Comparison of ENCODE assay signal across 8 cellular contexts in genomic region chr18:50401888-50402287, GRCh38. TPM values are rescaled to one million over a fixed set of nuclear protein-coding genes. Genes with fewer than 3 reads are reported as not detected.
A peak's percentile ranks its signal among the peaks of the same experiment; 100 is the strongest.
DNase-seq lines count a peak whose midpoint lies in the region; ATAC-seq and TF ChIP-seq lines count a peak whose summit lies in the region.

No MANE protein-coding gene starts in this region.

- ATAC-seq in foreskin keratinocyte (peak; percentile 93), HG03135 (IDR thresholded peaks at IDR 0.05; ENCODE audit: unreplicated experiment) (no peak), HG03460 (IDR thresholded peaks at IDR 0.05; ENCODE audit: unreplicated experiment) (no peak), GM18502 (IDR thresholded peaks at IDR 0.05; ENCODE audit: poor library complexity, unreplicated experiment) (no peak)

- no peak overlapping the region for H3K27ac ChIP-seq in foreskin keratinocyte

- H3K4me1 ChIP-seq in foreskin keratinocyte, result no peaks in the 10 kb centered on the region

- no peaks in the 10 kb centered on the region for H3K27me3 ChIP-seq in foreskin keratinocyte

- peak; percentile 16 for TF ChIP-seq CTCF in foreskin keratinocyte (conservative IDR thresholded peaks at IDR 0.05)

- DNase-seq in NCI-H2029 (lab: John Stamatoyannopoulos, UW) (peak; percentile 66), NCI-H2029 treated with DMSO at 0.1 percent for 48 hours (lab: John Stamatoyannopoulos, UW) (no peak), NCI-H69 (lab: John Stamatoyannopoulos, UW) (peak; percentile 97), foreskin keratinocyte (peak; percentile 7 to 26)
- peak; percentile 7 to 30 for DNase-seq in stimulated activated CD4-positive, alpha-beta T cell treated with anti-CD3 and anti-CD28 coated beads, Interleukin-4, amount 100 ng/mL, for 48 hours (ENCODE audit: low read depth in 2 of 2)

RNA-seq across cellular contexts. Expression of gene SKA1, which starts 27.0 kb away (rescaled TPM):
- total RNA-seq in foreskin keratinocyte, result 26.7 and 29.4 TPM in 2 replicates
- polyA plus RNA-seq in foreskin keratinocyte, result 12.5 and 16.5 TPM in 2 replicates
